Comparison of ENCODE assay signal across 1 cellular context in genomic region chr1:151167116-151167515, GRCh38.
TF ChIP-seq lines count a peak whose summit lies in the region.

No MANE protein-coding gene starts in this region.

TF ChIP-seq in HEK293, 187 proteins besides CTCF, POLR2A, EP300 and RAD21 (continued from another document):
- TF ChIP-seq ZBTB44 (tag by site-specific recombination; IDR thresholded peaks at IDR 0.05) = no peak
- TF ChIP-seq REST (tag by site-specific recombination; IDR thresholded peaks at IDR 0.05) = no peak
- TF ChIP-seq ZNF10 (tag by site-specific recombination; IDR thresholded peaks at IDR 0.05) = no peak
- no peak for TF ChIP-seq ZFP41 (tag by site-specific recombination; IDR thresholded peaks at IDR 0.05; ENCODE audit: borderline replicate concordance)
- no peak for TF ChIP-seq PRDM6 (tag by site-specific recombination; IDR thresholded peaks at IDR 0.05)
- TF ChIP-seq ZNF658 (tag by site-specific recombination; IDR thresholded peaks at IDR 0.05) = no peak
- TF ChIP-seq ZNF133 (tag by site-specific recombination; IDR thresholded peaks at IDR 0.05) = no peak
- TF ChIP-seq ZNF2 (tag by site-specific recombination; IDR thresholded peaks at IDR 0.05) = no peak
- no peak for TF ChIP-seq ZNF362 (tag by site-specific recombination; IDR thresholded peaks at IDR 0.05)
